ENCODE assay signal across 17 cellular contexts in the genomic region with DNA sequence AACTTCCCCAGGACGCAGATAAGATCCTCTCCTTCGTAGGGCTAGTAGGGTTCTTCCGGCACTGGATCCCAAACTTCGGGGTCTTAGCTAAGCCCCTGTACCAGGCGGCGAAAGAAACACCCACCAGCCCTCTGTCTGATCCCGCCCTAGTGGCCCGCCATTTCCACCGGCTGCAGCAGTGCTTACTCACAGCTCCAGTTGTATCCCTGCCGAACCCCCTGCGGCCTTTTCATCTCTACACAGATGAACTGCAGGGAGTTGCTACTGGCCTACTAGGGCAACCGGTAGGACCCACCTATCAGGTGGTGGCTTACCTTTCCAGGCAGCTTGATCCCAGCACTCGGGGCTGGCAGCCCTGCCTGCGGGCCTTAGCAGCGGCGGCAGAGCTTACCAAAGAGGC.
DNase-seq lines count a peak whose midpoint lies in the region; FAIRE-seq and TF ChIP-seq lines count a peak whose summit lies in the region.
"Had no signal": no experiment of that assay in that cellular context is flagged by ENCODE, and none has a peak within 500 bp of the region (broad histone marks: within the 10 kb centered on the region; RNA-seq: fewer than 3 reads in every experiment).

No MANE protein-coding gene starts in this region.

- no peak for FAIRE-seq in kidney (lab: Jason Lieb, UNC)
- FAIRE-seq: GM12891, GM18507, H1 had no signal

- H3K4me3 ChIP-seq in kidney (ENCODE audit: low read length in 2 of 2) (no peak overlapping the region), sigmoid colon (no peak overlapping the region)
- H3K4me3 ChIP-seq: BLaER1 treated with 17β-estradiol and CSF1 and Interleukin-3, amounts not matched to agents 10 nM and 100 nM; HAP-1 had no signal

- H3K4me1 ChIP-seq in kidney (ENCODE audit: control insufficient read depth in 1 of 2, insufficient read depth in 1 of 2, low read depth in 1 of 2, low read length in 2 of 2): no peaks in the 10 kb centered on the region
- H3K4me1 ChIP-seq in sigmoid colon: no peaks in the 10 kb centered on the region
- H3K4me1 ChIP-seq: BLaER1 treated with 17β-estradiol and CSF1 and Interleukin-3, amounts not matched to agents 10 nM and 100 nM; HAP-1 had no signal

- TF ChIP-seq EP300 in sigmoid colon (IDR thresholded peaks at IDR 0.05): no peak

- H3K9ac ChIP-seq in kidney (ENCODE audit: low read length in 2 of 2): no peak overlapping the region
- H3K9ac ChIP-seq: BLaER1 treated with 17β-estradiol and CSF1 and Interleukin-3, amounts not matched to agents 10 nM and 100 nM had no signal

- intact Hi-C loops in kidney (cut with DNase I): no loop called here
- intact Hi-C loops in sigmoid colon (cut with DNase I): no loop called here

- TF ChIP-seq CTCF in kidney (IDR thresholded peaks at IDR 0.05; ENCODE audit: borderline replicate concordance, extremely low read depth, insufficient read depth) (no peak), sigmoid colon (IDR thresholded peaks at IDR 0.05) (no peak)

- H3K9me3 ChIP-seq in kidney (ENCODE audit: control insufficient read depth in 1 of 2, low read length in 2 of 2): no peaks in the 10 kb centered on the region
- no peaks in the 10 kb centered on the region for H3K9me3 ChIP-seq in sigmoid colon

- no peak overlapping the region for H3K27ac ChIP-seq in kidney (ENCODE audit: low read depth in 2 of 2, low read length in 2 of 2)
- no peak overlapping the region for H3K27ac ChIP-seq in sigmoid colon
- H3K27ac ChIP-seq: BLaER1 treated with 17β-estradiol and CSF1 and Interleukin-3, amounts not matched to agents 10 nM and 100 nM had no signal

- H3K36me3 ChIP-seq in kidney (ENCODE audit: control insufficient read depth in 1 of 2, insufficient read depth in 2 of 2, low read length in 2 of 2) (no peaks in the 10 kb centered on the region), sigmoid colon (no peaks in the 10 kb centered on the region)
- H3K36me3 ChIP-seq: BLaER1 treated with 17β-estradiol and CSF1 and Interleukin-3, amounts not matched to agents 10 nM and 100 nM; HAP-1 had no signal

- no peak for TF ChIP-seq POLR2A in sigmoid colon (IDR thresholded peaks at IDR 0.05)

- DNase-seq in activated CD8-positive, alpha-beta memory T cell treated with anti-CD3 and anti-CD28 coated beads, Interleukin-2, amount 50 U/mL, for 4 hours: peak; percentile 11
- no peak for DNase-seq in activated CD8-positive, alpha-beta memory T cell treated with anti-CD3 and anti-CD28 coated beads for 24 hours
- peak; percentile 56 for DNase-seq in kidney
- peak; percentile 61 for DNase-seq in sigmoid colon
- DNase-seq in NCI-H69 (lab: John Stamatoyannopoulos, UW): no peak
- DNase-seq in activated T-cell treated with anti-CD3 and anti-CD28 coated beads for 4 hours: no peak
- no peak for DNase-seq in iPS-NIHi7 (ENCODE audit: extremely low spot score)
- DNase-seq: 8988T; Calu3; CD8-positive, alpha-beta T cell; DMS79 treated with DMSO at 0.1 percent for 48 hours; EL had no signal

- WGBS in sigmoid colon, 2 donors: 96 to 97% methylated on average over 16 of the region's 16 CpGs

- no peaks in the 10 kb centered on the region for H3K27me3 ChIP-seq in sigmoid colon

Comparison
In these comparisons a context has a peak if more than half of its experiments do, and no peak if none do; other contexts are left out.
1. DNase-seq: peak in activated CD8-positive, alpha-beta memory T cell treated with anti-CD3 and anti-CD28 coated beads, Interleukin-2, amount 50 U/mL, for 4 hours (single experiment), kidney (single experiment) and sigmoid colon (single experiment); none in activated CD8-positive, alpha-beta memory T cell treated with anti-CD3 and anti-CD28 coated beads for 24 hours (single experiment), NCI-H69 (single experiment), activated T-cell treated with anti-CD3 and anti-CD28 coated beads for 4 hours (single experiment) and iPS-NIHi7 (single experiment).